ENCODE assay signal across 1 cellular context in genomic region chr16:2039286-2040030, GRCh38.
A peak's percentile ranks its signal among the peaks of the same experiment; 100 is the strongest.
TF ChIP-seq lines count a peak whose summit lies in the region.

No MANE protein-coding gene starts in this region.

TF ChIP-seq in HepG2, 621 proteins besides CTCF, POLR2A, EP300 and RAD21 (continued from another document and continues in another):
- TF ChIP-seq RERE (CRISPR knock-in tag; IDR thresholded peaks at IDR 0.05; ENCODE audit: low read depth) (no peak; the same call in 1 of the 2 replicates), E2F1 (CRISPR knock-in tag; IDR thresholded peaks at IDR 0.05) (no peak), ZNF3 (CRISPR knock-in tag; IDR thresholded peaks at IDR 0.05) (no peak), TP53 (CRISPR knock-in tag; conservative IDR thresholded peaks at IDR 0.05) (no peak), YEATS2 (CRISPR knock-in tag; IDR thresholded peaks at IDR 0.05; ENCODE audit: borderline replicate concordance) (peak; percentile 63; the same call in 1 of the 2 replicates), MED1 (CRISPR knock-in tag; IDR thresholded peaks at IDR 0.05) (peak; percentile 74), MEIS2 (CRISPR knock-in tag; IDR thresholded peaks at IDR 0.05) (peak; percentile 28; the same call in 1 of the 2 replicates), GTF2F1 (IDR thresholded peaks at IDR 0.05; ENCODE audit: low read length) (no peak), ZNF451 (CRISPR knock-in tag; IDR thresholded peaks at IDR 0.05) (no peak), PHF8 (CRISPR knock-in tag; IDR thresholded peaks at IDR 0.05) (peak; percentile 36; the same call in 1 of the 2 replicates), KDM3A (CRISPR knock-in tag; IDR thresholded peaks at IDR 0.05; ENCODE audit: low read depth) (no peak), HOXA5 (CRISPR knock-in tag; IDR thresholded peaks at IDR 0.05) (no peak), MAZ (IDR thresholded peaks at IDR 0.05; ENCODE audit: borderline replicate concordance, low read depth, low read length) (no peak), MAZ (CRISPR knock-in tag; IDR thresholded peaks at IDR 0.05; ENCODE audit: low read depth) (peak; percentile 74), TSC22D2 (CRISPR knock-in tag; IDR thresholded peaks at IDR 0.05; ENCODE audit: borderline replicate concordance) (no peak), SAP130 (CRISPR knock-in tag; IDR thresholded peaks at IDR 0.05; ENCODE audit: low read depth) (peak; percentile 86), ATF7 (IDR thresholded peaks at IDR 0.05) (no peak), ATF7 (CRISPR knock-in tag; IDR thresholded peaks at IDR 0.05) (no peak; the same call in 1 of the 2 replicates), ZNF207 (IDR thresholded peaks at IDR 0.05; ENCODE audit: borderline replicate concordance) (no peak), TAF1 (CRISPR knock-in tag; IDR thresholded peaks at IDR 0.05) (no peak), SMARCE1 (IDR thresholded peaks at IDR 0.05; ENCODE audit: borderline replicate concordance) (no peak), ZBTB39 (CRISPR knock-in tag; IDR thresholded peaks at IDR 0.05) (no peak), FOXP4 (CRISPR knock-in tag; IDR thresholded peaks at IDR 0.05) (peak; percentile 83), TERF1 (CRISPR knock-in tag; IDR thresholded peaks at IDR 0.05) (no peak), MXI1 (IDR thresholded peaks at IDR 0.05; ENCODE audit: borderline replicate concordance, low read depth, low read length) (peak; percentile 51; the same call in 1 of the 3 replicates), XRCC5 (optimal IDR thresholded peaks at IDR 0.05; ENCODE audit: low read length) (peak; percentile 25), MYNN (CRISPR knock-in tag; IDR thresholded peaks at IDR 0.05; ENCODE audit: low read depth) (no peak), TARDBP (CRISPR knock-in tag; IDR thresholded peaks at IDR 0.05) (peak; percentile 83), MNT (IDR thresholded peaks at IDR 0.05) (peak; percentile 48; the same call in 1 of the 2 replicates), ZNF749 (CRISPR knock-in tag; IDR thresholded peaks at IDR 0.05; ENCODE audit: borderline replicate concordance) (peak; percentile 80), CC2D1A (CRISPR knock-in tag; IDR thresholded peaks at IDR 0.05) (no peak), HOXA9 (CRISPR knock-in tag; IDR thresholded peaks at IDR 0.05; ENCODE audit: borderline replicate concordance) (no peak), IKZF1 (IDR thresholded peaks at IDR 0.05) (no peak), GZF1 (CRISPR knock-in tag; IDR thresholded peaks at IDR 0.05) (no peak), ZNF616 (CRISPR knock-in tag; IDR thresholded peaks at IDR 0.05; ENCODE audit: low read depth) (no peak), ZFX (CRISPR knock-in tag; IDR thresholded peaks at IDR 0.05; ENCODE audit: low read depth) (peak; percentile 65), TRIM24 (CRISPR knock-in tag; IDR thresholded peaks at IDR 0.05) (no peak), ZBTB7B (CRISPR knock-in tag; IDR thresholded peaks at IDR 0.05) (peak; percentile 91), AKAP8 (CRISPR knock-in tag; IDR thresholded peaks at IDR 0.05) (peak; percentile 81), ZUFSP (CRISPR knock-in tag; IDR thresholded peaks at IDR 0.05; ENCODE audit: borderline replicate concordance) (no peak), MZF1 (CRISPR knock-in tag; IDR thresholded peaks at IDR 0.05; ENCODE audit: borderline replicate concordance) (no peak), ZNF224 (CRISPR knock-in tag; IDR thresholded peaks at IDR 0.05) (no peak), POLR2AphosphoS2 (IDR thresholded peaks at IDR 0.05; ENCODE audit: low read depth, low read length) (no peak), BCL6 (CRISPR knock-in tag; IDR thresholded peaks at IDR 0.05) (peak; percentile 70), KAT7 (CRISPR knock-in tag; IDR thresholded peaks at IDR 0.05; ENCODE audit: borderline replicate concordance) (0 out of 2 replicates have a peak, but pooled peaks have one; percentile 50), TAF15 (IDR thresholded peaks at IDR 0.05; ENCODE audit: low read depth, low read length, poor library complexity, severe bottlenecking) (no peak), CENPT (CRISPR knock-in tag; IDR thresholded peaks at IDR 0.05; ENCODE audit: low read depth) (no peak; the same call in 1 of the 2 replicates)
- TF ChIP-seq, protein P1, sequence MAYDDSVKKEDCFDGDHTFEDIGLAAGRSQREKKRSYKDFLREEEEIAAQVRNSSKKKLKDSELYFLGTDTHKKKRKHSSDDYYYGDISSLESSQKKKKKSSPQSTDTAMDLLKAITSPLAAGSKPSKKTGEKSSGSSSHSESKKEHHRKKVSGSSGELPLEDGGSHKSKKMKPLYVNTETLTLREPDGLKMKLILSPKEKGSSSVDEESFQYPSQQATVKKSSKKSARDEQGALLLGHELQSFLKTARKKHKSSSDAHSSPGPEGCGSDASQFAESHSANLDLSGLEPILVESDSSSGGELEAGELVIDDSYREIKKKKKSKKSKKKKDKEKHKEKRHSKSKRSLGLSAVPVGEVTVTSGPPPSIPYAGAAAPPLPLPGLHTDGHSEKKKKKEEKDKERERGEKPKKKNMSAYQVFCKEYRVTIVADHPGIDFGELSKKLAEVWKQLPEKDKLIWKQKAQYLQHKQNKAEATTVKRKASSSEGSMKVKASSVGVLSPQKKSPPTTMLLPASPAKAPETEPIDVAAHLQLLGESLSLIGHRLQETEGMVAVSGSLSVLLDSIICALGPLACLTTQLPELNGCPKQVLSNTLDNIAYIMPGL (CRISPR knock-in tag; IDR thresholded peaks at IDR 0.05; ENCODE audit: borderline replicate concordance in 1 of 2, low read depth in 1 of 2), result peak; percentile 70 to 73
- TF ChIP-seq, protein P2, sequence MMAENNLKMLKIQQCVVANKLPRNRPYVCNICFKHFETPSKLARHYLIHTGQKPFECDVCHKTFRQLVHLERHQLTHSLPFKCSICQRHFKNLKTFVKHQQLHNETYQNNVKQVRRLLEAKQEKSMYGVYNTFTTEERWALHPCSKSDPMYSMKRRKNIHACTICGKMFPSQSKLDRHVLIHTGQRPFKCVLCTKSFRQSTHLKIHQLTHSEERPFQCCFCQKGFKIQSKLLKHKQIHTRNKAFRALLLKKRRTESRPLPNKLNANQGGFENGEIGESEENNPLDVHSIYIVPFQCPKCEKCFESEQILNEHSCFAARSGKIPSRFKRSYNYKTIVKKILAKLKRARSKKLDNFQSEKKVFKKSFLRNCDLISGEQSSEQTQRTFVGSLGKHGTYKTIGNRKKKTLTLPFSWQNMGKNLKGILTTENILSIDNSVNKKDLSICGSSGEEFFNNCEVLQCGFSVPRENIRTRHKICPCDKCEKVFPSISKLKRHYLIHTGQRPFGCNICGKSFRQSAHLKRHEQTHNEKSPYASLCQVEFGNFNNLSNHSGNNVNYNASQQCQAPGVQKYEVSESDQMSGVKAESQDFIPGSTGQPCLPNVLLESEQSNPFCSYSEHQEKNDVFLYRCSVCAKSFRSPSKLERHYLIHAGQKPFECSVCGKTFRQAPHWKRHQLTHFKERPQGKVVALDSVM (CRISPR knock-in tag; IDR thresholded peaks at IDR 0.05), result no peak; the same call in 1 of the 2 replicates
